21 cellular contexts compared by ENCODE assay signal in genomic region chr10:13928362-13928921, GRCh38.
"Had no signal": no experiment of that assay in that cellular context is flagged by ENCODE, and none has a peak within 500 bp of the region (broad histone marks: within the 10 kb centered on the region; RNA-seq: fewer than 3 reads in every experiment).

No MANE protein-coding gene starts in this region.

- DNase-seq: activated CD4-positive, alpha-beta T cell treated with anti-CD3 and anti-CD28 coated beads for 4 hours; activated CD8-positive, alpha-beta T cell treated with anti-CD3 and anti-CD28 coated beads for 36 hours; activated effector memory CD4-positive, alpha-beta T cell treated with anti-CD3 and anti-CD28 coated beads, Interleukin-2, amount 50 U/mL, for 16 hours; activated T-cell treated with anti-CD3 and anti-CD28 coated beads, Interleukin-2, amount 50 U/mL, for 4 hours; adrenal gland; dorsolateral prefrontal cortex; gastrocnemius medialis; immature natural killer cell; kidney glomerular epithelial cell; left ventricle myocardium superior; naive B cell; stimulated activated CD4-positive, alpha-beta T cell treated with anti-CD3 and anti-CD28 coated beads, Interleukin-12 subunit alpha, Interleukin-12 subunit beta, amount 100 ng/mL, for 4 hours; stimulated activated CD4-positive, alpha-beta T cell treated with anti-CD3 and anti-CD28 coated beads, Interleukin-1b, Interleukin-23, amount 100 ng/mL, for 48 hours; stimulated activated CD8-positive, alpha-beta memory T cell treated with anti-CD3 and anti-CD28 coated beads, Interleukin-4, amount 100 ng/mL, for 48 hours; stimulated activated naive CD4-positive, alpha-beta T cell; SW 1271; thyroid gland had no signal

- H3K4me3 Mint-ChIP-seq: activated CD8-positive, alpha-beta T cell treated with anti-CD3 and anti-CD28 coated beads for 36 hours; activated naive CD4-positive, alpha-beta T cell treated with anti-CD3 and anti-CD28 coated beads, Interleukin-2, amount 50 U/mL, for 24 hours; activated T-cell treated with anti-CD3 and anti-CD28 coated beads, Interleukin-2, amount 50 U/mL, for 4 hours; immature natural killer cell; naive B cell had no signal

- H3K27ac ChIP-seq: adrenal gland, dorsolateral prefrontal cortex, gastrocnemius medialis, SJSA1, thyroid gland had no signal

- H3K4me3 ChIP-seq: adrenal gland, dorsolateral prefrontal cortex, gastrocnemius medialis, SJSA1, thyroid gland had no signal

- H3K9me3 ChIP-seq: adrenal gland, gastrocnemius medialis, SJSA1, thyroid gland had no signal

- H3K4me1 ChIP-seq: adrenal gland, gastrocnemius medialis had no signal

- H3K36me3 ChIP-seq: adrenal gland, gastrocnemius medialis, SJSA1, thyroid gland had no signal

- FAIRE-seq: astrocyte, bronchial epithelial cell had no signal

- ATAC-seq: activated CD8-positive, alpha-beta T cell treated with anti-CD3 and anti-CD28 coated beads for 36 hours; activated T-cell treated with anti-CD3 and anti-CD28 coated beads, Interleukin-2, amount 50 U/mL, for 4 hours; gastrocnemius medialis; left ventricle myocardium superior had no signal

- H3K9me3 Mint-ChIP-seq: activated CD8-positive, alpha-beta T cell treated with anti-CD3 and anti-CD28 coated beads for 36 hours; activated naive CD4-positive, alpha-beta T cell treated with anti-CD3 and anti-CD28 coated beads, Interleukin-2, amount 50 U/mL, for 24 hours; activated T-cell treated with anti-CD3 and anti-CD28 coated beads, Interleukin-2, amount 50 U/mL, for 4 hours; immature natural killer cell had no signal

- H3K27ac Mint-ChIP-seq: activated CD8-positive, alpha-beta T cell treated with anti-CD3 and anti-CD28 coated beads for 36 hours; activated naive CD4-positive, alpha-beta T cell treated with anti-CD3 and anti-CD28 coated beads, Interleukin-2, amount 50 U/mL, for 24 hours; immature natural killer cell; naive B cell had no signal

- H3K27me3 ChIP-seq: adrenal gland, dorsolateral prefrontal cortex, gastrocnemius medialis, SJSA1, thyroid gland had no signal

- H3K36me3 Mint-ChIP-seq: activated naive CD4-positive, alpha-beta T cell treated with anti-CD3 and anti-CD28 coated beads, Interleukin-2, amount 50 U/mL, for 24 hours; immature natural killer cell; naive B cell had no signal

- H3K27me3 Mint-ChIP-seq: activated naive CD4-positive, alpha-beta T cell treated with anti-CD3 and anti-CD28 coated beads, Interleukin-2, amount 50 U/mL, for 24 hours had no signal
